In genomic region chr12:116018282-116018681, GRCh38 we compare ENCODE assay signal across 20 cellular contexts.
"Had no signal": no experiment of that assay in that cellular context is flagged by ENCODE, and none has a peak within 500 bp of the region (broad histone marks: within the 10 kb centered on the region; RNA-seq: fewer than 3 reads in every experiment).

No MANE protein-coding gene starts in this region.

- H3K4me2 ChIP-seq: neural progenitor cell had no signal

- H2AFZ ChIP-seq: neural progenitor cell had no signal

- DNase-seq: activated CD4-positive, alpha-beta memory T cell treated with anti-CD3 and anti-CD28 coated beads, Interleukin-2, amount 10 ng/mL, durations not matched to agents 7 days and 5 days; activated CD4-positive, alpha-beta T cell treated with anti-CD3 and anti-CD28 coated beads, Interleukin-2, amount 10 ng/mL, durations not matched to agents 24 days and 14 days; activated effector memory CD4-positive, alpha-beta T cell treated with anti-CD3 and anti-CD28 coated beads, Interleukin-2, amount 50 U/mL, for 16 hours; activated naive CD4-positive, alpha-beta T cell treated with anti-CD3 and anti-CD28 coated beads, Interleukin-2, amount 10 ng/mL, durations not matched to agents 7 days and 5 days; activated T-cell treated with anti-CD3 and anti-CD28 coated beads, Interleukin-2, amount 50 U/mL, for 72 hours; effector CD4-positive, alpha-beta T cell; erythroblast; heart left ventricle; islet precursor cell; left cardiac atrium; naive B cell; retina; stimulated activated CD4-positive, alpha-beta T cell treated with anti-CD3 and anti-CD28 coated beads, Interleukin-4, amount 100 ng/mL, for 24 hours; stimulated activated naive CD4-positive, alpha-beta T cell treated with Interleukin-2 at 50 U/mL for 16 hours; T-helper 2 cell; upper lobe of left lung had no signal

- H3K27me3 ChIP-seq: cardiac muscle cell, heart left ventricle, neural progenitor cell, upper lobe of left lung had no signal

- ATAC-seq: activated CD4-positive, CD25-positive, alpha-beta regulatory T cell treated with anti-CD3 and anti-CD28 coated beads, Interleukin-2, amount 50 U/mL, for 24 hours; activated T-cell treated with anti-CD3 and anti-CD28 coated beads, Interleukin-2, amount 50 U/mL, for 72 hours; left cardiac atrium had no signal

- H3K9me3 ChIP-seq: heart left ventricle, upper lobe of left lung had no signal

- H3K9ac ChIP-seq: neural progenitor cell had no signal

- H3K27ac ChIP-seq: cardiac muscle cell, heart left ventricle, neural progenitor cell, upper lobe of left lung had no signal

- H3K4me1 ChIP-seq: neural progenitor cell had no signal

- H3K4me3 ChIP-seq: cardiac muscle cell, heart left ventricle, lung, neural progenitor cell, upper lobe of left lung had no signal
